In genomic region chr11:5880329-5880728, GRCh38 we compare ENCODE assay signal across 33 cellular contexts.
"Had no signal": no experiment of that assay in that cellular context is flagged by ENCODE, and none has a peak within 500 bp of the region (broad histone marks: within the 10 kb centered on the region; RNA-seq: fewer than 3 reads in every experiment).

TSS of gene OR52E4 (plus strand) at chr11:5880629. CDS start at chr11:5884293, 3,664 bp downstream.

- DNase-seq: Karpas-422, Kasumi-1, MG63, MM.1S, MV-4-11, NCI-H1048, NCI-H1092, NCI-H1092 treated with DMSO at 0.1 percent for 48 hours, NCI-H1105, NCI-H1105 treated with DMSO at 0.1 percent for 48 hours, NCI-H1417, NCI-H1417 treated with DMSO at 0.1 percent for 48 hours, NCI-H1436, NCI-H1436 treated with DMSO at 0.1 percent for 48 hours, NCI-H146, NCI-H1694, NCI-H1694 treated with DMSO at 0.1 percent for 48 hours, NCI-H187, NCI-H187 treated with DMSO at 0.1 percent for 48 hours, NCI-H1930, NCI-H2029, NCI-H2029 treated with DMSO at 0.1 percent for 48 hours, NCI-H2081, NCI-H2081 treated with DMSO at 0.1 percent for 48 hours, NCI-H2107, NCI-H2171, NCI-H2171 treated with DMSO at 0.1 percent for 48 hours, NCI-H2227 treated with DMSO at 0.1 percent for 48 hours, NCI-H226, NCI-H345, NCI-H446, NCI-H446 treated with DMSO at 0.1 percent for 48 hours, NCI-H510A had no signal
